8 cellular contexts compared by ENCODE assay signal in genomic region chr10:110336111-110336721, GRCh38. TPM values are rescaled to one million over a fixed set of nuclear protein-coding genes. Genes with fewer than 3 reads are reported as not detected.
DNase-seq lines count a peak whose midpoint lies in the region; ATAC-seq and TF ChIP-seq lines count a peak whose summit lies in the region.

No MANE protein-coding gene starts in this region.

- CTCF ChIA-PET in AG04450 (lab: Charles Lee) = interaction anchor here (0.6 to 2.2 kb wide), 6 partner anchors 9 to 222 kb away, joined by 3 to 23 read pairs (median 4); no protein-coding TSS in a partner anchor

- in situ Hi-C loops in astrocyte of the spinal cord (cut with HindIII; ENCODE audit: low sequenced_read_pairs) = no loop called here

- ATAC-seq in HG03280 (IDR thresholded peaks at IDR 0.05; ENCODE audit: unreplicated experiment) (no peak), HG03354 (IDR thresholded peaks at IDR 0.05; ENCODE audit: poor library complexity, severe bottlenecking, unreplicated experiment) (no peak)

- H3K27me3 ChIP-seq in AG04450 (ENCODE audit: control insufficient read depth, insufficient read depth, low read length) (no peaks in the 10 kb centered on the region), BE2C (no peaks in the 10 kb centered on the region)

- DNase-seq in AG04450 (ENCODE audit: low read depth, low spot score) (peak; percentile 90), HS-27A (ENCODE audit: low read depth) (peak; percentile 72), astrocyte of the spinal cord (ENCODE audit: low read depth, low spot score) (peak; percentile 98), kidney glomerular epithelial cell (lab: John Stamatoyannopoulos, UW) (peak; percentile 90), BE2C (no peak)
- DNase-seq in stimulated activated CD4-positive, alpha-beta T cell treated with anti-CD3 and anti-CD28 coated beads, Interleukin-4, amount 100 ng/mL, for 1 hour = no peak

- H3K9me3 ChIP-seq in AG04450 (ENCODE audit: control insufficient read depth, insufficient read depth, low read length) (peaks cover 16% of the 10 kb centered on the region), BE2C (no peaks in the 10 kb centered on the region; the same call in 1 of the 2 replicates)

- POLR2A ChIA-PET in AG04450 (lab: Yijun Ruan, JAX) = interaction anchor here (1.0 to 3.7 kb wide), 8 partner anchors 8 to 168 kb away, joined by 3 to 27 read pairs (median 4); partner anchors contain the start of gene DUSP5

- H3K27ac ChIP-seq in AG04450 (ENCODE audit: low read depth, low read length) = peak overlapping the region; percentile 89

- no peaks in the 10 kb centered on the region for H3K4me1 ChIP-seq in BE2C

- H3K4me3 ChIP-seq in AG04450 (ENCODE audit: low read depth, low read length) (no peak overlapping the region), astrocyte of the spinal cord (ENCODE audit: low read depth, low read length) (no peak overlapping the region), BE2C (ENCODE audit: low read depth, low read length) (no peak overlapping the region)

- TF ChIP-seq CTCF in AG04450 (IDR thresholded peaks at IDR 0.05; ENCODE audit: low read depth, low read length) = peak; percentile 36
- peak; percentile 26 for TF ChIP-seq CTCF in astrocyte of the spinal cord (IDR thresholded peaks at IDR 0.05; ENCODE audit: low read depth, low read length)
- TF ChIP-seq CTCF in BE2C (IDR thresholded peaks at IDR 0.05; ENCODE audit: low read depth, low read length) = no peak

- H3K36me3 ChIP-seq in BE2C = no peaks in the 10 kb centered on the region

RNA-seq across cellular contexts. Expression of gene SMNDC1, which starts 31.5 kb away (rescaled TPM):
- 20.1 and 26.4 TPM in 2 replicates for polyA plus RNA-seq in AG04450 (2011; rRNA removed)
- 8.1 and 9.6 TPM in 2 replicates for polyA minus RNA-seq in AG04450 (2011; rRNA and poly(A)+ RNA removed)
- 58.2 TPM for polyA plus RNA-seq in BE2C (2012; ENCODE audit: insufficient read depth, insufficient read length, low read depth)

Comparison
In these comparisons a context has a peak if more than half of its experiments do, and no peak if none do; other contexts are left out.
1. DNase-seq: peak in AG04450 (single experiment), HS-27A (single experiment), astrocyte of the spinal cord (single experiment) and kidney glomerular epithelial cell (single experiment); none in BE2C (single experiment) and stimulated activated CD4-positive, alpha-beta T cell treated with anti-CD3 and anti-CD28 coated beads, Interleukin-4, amount 100 ng/mL, for 1 hour (single experiment).